23 cellular contexts compared by ENCODE assay signal in the genomic region with DNA sequence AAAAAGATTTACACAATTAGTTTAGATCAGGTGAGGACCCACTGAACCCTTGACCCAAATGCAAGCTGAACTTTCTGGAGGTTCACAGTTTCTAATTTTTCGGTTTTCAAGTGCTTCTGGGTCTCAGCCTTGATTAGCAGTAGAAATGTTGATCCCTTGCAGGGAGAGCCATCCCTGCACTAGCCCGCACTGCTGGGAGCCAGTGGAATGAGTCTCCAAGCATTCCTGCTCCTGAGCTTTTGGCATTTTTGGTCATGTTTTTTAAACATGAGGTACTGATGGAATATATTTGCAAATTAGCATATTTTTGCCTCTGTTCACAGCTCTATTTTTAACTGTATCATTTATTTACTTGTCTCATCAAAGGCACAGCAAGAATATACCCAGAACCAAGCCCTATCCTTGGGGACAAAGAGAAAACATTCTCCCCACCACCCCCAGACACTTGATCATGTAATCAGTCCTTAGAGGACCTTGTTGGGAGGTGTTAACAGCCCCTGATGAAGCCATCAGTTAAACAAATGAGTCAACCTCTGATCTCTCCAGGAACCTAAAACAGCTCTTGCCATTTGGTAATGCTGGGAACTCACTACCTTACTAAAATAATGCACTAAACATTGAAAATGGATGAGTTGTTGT.
A peak's percentile ranks its signal among the peaks of the same experiment; 100 is the strongest.
DNase-seq lines count a peak whose midpoint lies in the region; ATAC-seq, FAIRE-seq and TF ChIP-seq lines count a peak whose summit lies in the region.
"Had no signal": no experiment of that assay in that cellular context is flagged by ENCODE, and none has a peak within 500 bp of the region (broad histone marks: within the 10 kb centered on the region; RNA-seq: fewer than 3 reads in every experiment).

No MANE protein-coding gene starts in this region.

- H3K9me3 ChIP-seq in ascending aorta = no peaks in the 10 kb centered on the region
- no peaks in the 10 kb centered on the region for H3K9me3 ChIP-seq in esophagus muscularis mucosa
- no peaks in the 10 kb centered on the region for H3K9me3 ChIP-seq in muscle layer of duodenum (ENCODE audit: control insufficient read depth in 1 of 2, low read length in 2 of 2)
- H3K9me3 ChIP-seq in thoracic aorta = no peaks in the 10 kb centered on the region
- H3K9me3 ChIP-seq in A673 (ENCODE audit: low read depth, low read length, poor library complexity, severe bottlenecking) = no peaks in the 10 kb centered on the region
- H3K9me3 ChIP-seq: A549 had no signal

- H3K36me3 ChIP-seq in ascending aorta = peaks cover 13 to 14% of the 10 kb centered on the region in 2 donors
- peaks cover 0 to 29% (median 22%) of the 10 kb centered on the region in 4 donors for H3K36me3 ChIP-seq in esophagus muscularis mucosa
- peaks cover 6 to 10% of the 10 kb centered on the region in 2 donors for H3K36me3 ChIP-seq in muscle layer of duodenum (ENCODE audit: control insufficient read depth in 1 of 2, insufficient read depth in 2 of 2, low read length in 2 of 2)
- H3K36me3 ChIP-seq in thoracic aorta = peaks cover 9% of the 10 kb centered on the region
- H3K36me3 ChIP-seq in A673 (ENCODE audit: insufficient read depth, low read length, poor library complexity, severe bottlenecking) = no peaks in the 10 kb centered on the region

- no peak for FAIRE-seq in GM12891 (lab: Jason Lieb, UNC)
- FAIRE-seq: A549, G401.6 had no signal

- ATAC-seq in thoracic aorta (ENCODE audit: insufficient number of reproducible peaks, low FRiP score, low read depth) (peak; percentile 54), GM21515 (IDR thresholded peaks at IDR 0.05; ENCODE audit: unreplicated experiment) (no peak)

- WGBS in esophagus muscularis mucosa = 56% methylated on average over 2 of the region's 2 CpGs

- H3K27ac ChIP-seq in ascending aorta (peak overlapping the region; percentile 50 to 62), esophagus muscularis mucosa (replicated peaks in 1 of 4) (peak overlapping the region; percentile 30 to 70 (median 60)), muscle layer of duodenum (ENCODE audit: low read length) (peak overlapping the region; percentile 62), thoracic aorta (peak overlapping the region; percentile 59 to 84), A673 (ENCODE audit: low read depth, low read length, poor library complexity, severe bottlenecking) (no peak overlapping the region)
- H3K27ac ChIP-seq: A549, PC-9 had no signal

- no peak for TF ChIP-seq CTCF in ascending aorta (IDR thresholded peaks at IDR 0.05)
- no peak for TF ChIP-seq CTCF in esophagus muscularis mucosa (IDR thresholded peaks at IDR 0.05)
- TF ChIP-seq CTCF in thoracic aorta (IDR thresholded peaks at IDR 0.05) = no peak
- no peak for TF ChIP-seq CTCF in A673 (conservative IDR thresholded peaks at IDR 0.05; ENCODE audit: low read depth, low read length)

- H3K27me3 ChIP-seq in ascending aorta = no peaks in the 10 kb centered on the region
- no peaks in the 10 kb centered on the region for H3K27me3 ChIP-seq in esophagus muscularis mucosa
- no peaks in the 10 kb centered on the region for H3K27me3 ChIP-seq in muscle layer of duodenum (ENCODE audit: low read depth, low read length)
- H3K27me3 ChIP-seq in thoracic aorta (replicated peaks; ENCODE audit: insufficient read depth) = no peaks in the 10 kb centered on the region
- H3K27me3 ChIP-seq in A673 (replicated peaks; ENCODE audit: insufficient read depth, low read depth, low read length, poor library complexity) = no peaks in the 10 kb centered on the region

- CTCF ChIA-PET in A673 (lab: Charles Lee) = no interaction called here

- POLR2A ChIA-PET in A673 (lab: Charles Lee; ENCODE audit: low non-redundant PET) = no interaction called here

- H3K4me1 ChIP-seq in ascending aorta (peaks cover 0 to 13% of the 10 kb centered on the region in 2 donors), esophagus muscularis mucosa (peaks cover 29 to 54% (median 37%) of the 10 kb centered on the region in 4 donors), muscle layer of duodenum (ENCODE audit: control insufficient read depth in 1 of 2, insufficient read depth in 2 of 2, low read length in 2 of 2) (no peaks in the 10 kb centered on the region), thoracic aorta (ENCODE audit: control insufficient read depth in 1 of 2, low read depth in 2 of 2) (peaks cover 14 to 53% of the 10 kb centered on the region in 2 donors), A673 (ENCODE audit: insufficient read depth, low read length, poor library complexity, severe bottlenecking) (no peaks in the 10 kb centered on the region)
- H3K4me1 ChIP-seq: A549 had no signal

- TF ChIP-seq POLR2A in esophagus muscularis mucosa (IDR thresholded peaks at IDR 0.05; ENCODE audit: low read depth) (no peak), GM12891 (IDR thresholded peaks at IDR 0.05; ENCODE audit: low read depth, low read length) (no peak)

- DNase-seq in ascending aorta (ENCODE audit: low spot score in 2 of 2) = peak in 1 of 2 donors; percentile 80
- peak; percentile 24 for DNase-seq in esophagus muscularis mucosa (ENCODE audit: extremely low spot score)
- no peak for DNase-seq in thoracic aorta (ENCODE audit: low spot score)
- DNase-seq in GM12891 (ENCODE audit: insufficient read length, low spot score) = no peak
- DNase-seq in A673 (ENCODE audit: low spot score) = no peak
- DNase-seq: C1 segment of cervical spinal cord; CD4-positive, alpha-beta memory T cell; COR-L47; KBM-7; MV-4-11; NCI-H1105 treated with DMSO at 0.1 percent for 48 hours; NCI-H146; NCI-H1930; NCI-H2107; NCI-H446 treated with DMSO at 0.1 percent for 48 hours; NCI-H526; NCI-H82; PC-9; Right ventricle myocardium superior had no signal

- intact Hi-C loops in ascending aorta (cut with DNase I) (loop anchor here (2.0 to 5.0 kb wide), 3 partner anchors 44 to 205 kb away; no protein-coding TSS in a partner anchor), esophagus muscularis mucosa (cut with DNase I) (loop anchor here (2.0 kb wide), 1 partner anchor 286 kb away; no protein-coding TSS in a partner anchor), A673 (cut with micrococcal nuclease; ENCODE audit: unreplicated experiment) (no loop called here)

- BruUV-seq in A673 (replicated peaks; lab: Mats Ljungman, UMichigan) = no TSS peak

- H3K4me3 ChIP-seq in ascending aorta (no peak overlapping the region), esophagus muscularis mucosa (no peak overlapping the region), muscle layer of duodenum (ENCODE audit: low read depth in 1 of 2, low read length in 2 of 2) (no peak overlapping the region), thoracic aorta (no peak overlapping the region), A673 (ENCODE audit: low read depth, low read length, poor library complexity, severe bottlenecking) (no peak overlapping the region)
- H3K4me3 ChIP-seq: A549, PC-9 had no signal

- TF ChIP-seq EP300 in esophagus muscularis mucosa (IDR thresholded peaks at IDR 0.05) = no peak

TF ChIP-seq in GM12891, 5 proteins besides CTCF, POLR2A, EP300 and RAD21:
- TF ChIP-seq TAF1 (IDR thresholded peaks at IDR 0.05; ENCODE audit: low read depth, low read length) = no peak
- TF ChIP-seq PAX5 (IDR thresholded peaks at IDR 0.05; ENCODE audit: insufficient read depth, low read length, severe bottlenecking) = no peak
- TF ChIP-seq POU2F2 (IDR thresholded peaks at IDR 0.05; ENCODE audit: low read depth, low read length) = no peak
- TF ChIP-seq SPI1 (IDR thresholded peaks at IDR 0.05; ENCODE audit: low read depth, low read length) = no peak
- no peak for TF ChIP-seq POLR2AphosphoS5 (IDR thresholded peaks at IDR 0.05; ENCODE audit: low read depth, low read length)
